ENCODE assay signal across 18 cellular contexts in genomic region chr5:7462758-7463157, GRCh38.
"Had no signal": no experiment of that assay in that cellular context is flagged by ENCODE, and none has a peak within 500 bp of the region (broad histone marks: within the 10 kb centered on the region; RNA-seq: fewer than 3 reads in every experiment).

No MANE protein-coding gene starts in this region.

- H3K4me1 ChIP-seq: foreskin keratinocyte, heart right ventricle, left lung, lower lobe of right lung had no signal

- H3K9me3 ChIP-seq: esophagus muscularis mucosa, heart right ventricle, left lung, lower lobe of right lung had no signal

- H3K4me3 Mint-ChIP-seq: naive thymus-derived CD4-positive, alpha-beta T cell had no signal

- H3K4me1 Mint-ChIP-seq: naive thymus-derived CD4-positive, alpha-beta T cell had no signal

- H3K27me3 Mint-ChIP-seq: naive thymus-derived CD4-positive, alpha-beta T cell had no signal

- H3K27ac Mint-ChIP-seq: naive thymus-derived CD4-positive, alpha-beta T cell had no signal

- H3K27me3 ChIP-seq: dorsolateral prefrontal cortex, esophagus muscularis mucosa, foreskin keratinocyte, heart right ventricle, left lung had no signal

- H3K36me3 Mint-ChIP-seq: naive thymus-derived CD4-positive, alpha-beta T cell had no signal

- H3K27ac ChIP-seq: coronary artery, dorsolateral prefrontal cortex, esophagus muscularis mucosa, foreskin keratinocyte, heart right ventricle, left lung, lower lobe of right lung had no signal

- DNase-seq: dermis blood vessel endothelial cell; dorsolateral prefrontal cortex; effector CD4-positive, alpha-beta T cell; effector memory CD4-positive, alpha-beta T cell; foreskin keratinocyte; glutamatergic neuron; head of caudate nucleus; heart right ventricle; hippocampal formation; left cardiac atrium; left lung; left ventricle myocardium superior; lower lobe of right lung; mesenchymal stem cell; midbrain; naive thymus-derived CD4-positive, alpha-beta T cell had no signal

- H3K36me3 ChIP-seq: esophagus muscularis mucosa, heart right ventricle, left lung, lower lobe of right lung had no signal

- ATAC-seq: foreskin keratinocyte; heart right ventricle; left cardiac atrium; left lung; left ventricle myocardium superior; lower lobe of right lung; naive thymus-derived CD4-positive, alpha-beta T cell had no signal

- H3K4me3 ChIP-seq: coronary artery, dorsolateral prefrontal cortex, esophagus muscularis mucosa, heart right ventricle, left lung, lower lobe of right lung had no signal
